In genomic region chr1:221667504-221667903, GRCh38 we compare ENCODE assay signal across 9 cellular contexts.
A peak's percentile ranks its signal among the peaks of the same experiment; 100 is the strongest.
DNase-seq lines count a peak whose midpoint lies in the region; TF ChIP-seq lines count a peak whose summit lies in the region.
"Had no signal": no experiment of that assay in that cellular context is flagged by ENCODE, and none has a peak within 500 bp of the region (broad histone marks: within the 10 kb centered on the region; RNA-seq: fewer than 3 reads in every experiment).

No MANE protein-coding gene starts in this region.

- WGBS in GM23248 (ENCODE audit: low coverage in 1 of 2, low lambda C conversion rate in 2 of 2, missing lambda C conversion rate in 2 of 2), 2 experiments, result 80 to 88% methylated on average over 3 of the region's 3 CpGs

- H3K27me3 Mint-ChIP-seq in activated T-helper 1 cell treated with anti-CD3 and anti-CD28 coated beads, Interleukin-12 subunit alpha, Interleukin-12 subunit beta, Interleukin-2, Interleukin-4 antibody, amounts not matched to agents 30 ng/mL and 10 ng/mL and 1 ng/mL, durations not matched to agents 14 hours and 24 hours and 36 hours (ENCODE audit: insufficient read depth), result peaks cover 20% of the 10 kb centered on the region

- peak overlapping the region; percentile 22 for H3K4me2 ChIP-seq in GM23248 (ENCODE audit: unreplicated experiment)

- H3K4me3 ChIP-seq in GM12865 (ENCODE audit: low read depth, low read length) (no peak overlapping the region), GM23248 (no peak overlapping the region), foreskin fibroblast (ENCODE audit: low read depth in 1 of 2, low read length in 2 of 2) (no peak overlapping the region), Peyer's patch (no peak overlapping the region)

- H3K4me1 ChIP-seq in GM23248 (ENCODE audit: insufficient read depth), result peaks cover 38% of the 10 kb centered on the region
- H3K4me1 ChIP-seq in Peyer's patch, result no peaks in the 10 kb centered on the region

- no peaks in the 10 kb centered on the region for H3K36me3 Mint-ChIP-seq in activated T-helper 1 cell treated with anti-CD3 and anti-CD28 coated beads, Interleukin-12 subunit alpha, Interleukin-12 subunit beta, Interleukin-2, Interleukin-4 antibody, amounts not matched to agents 30 ng/mL and 10 ng/mL and 1 ng/mL, durations not matched to agents 14 hours and 24 hours and 36 hours (ENCODE audit: low read depth)

- no peak overlapping the region for H3K4me3 Mint-ChIP-seq in activated T-helper 1 cell treated with anti-CD3 and anti-CD28 coated beads, Interleukin-12 subunit alpha, Interleukin-12 subunit beta, Interleukin-2, Interleukin-4 antibody, amounts not matched to agents 30 ng/mL and 10 ng/mL and 1 ng/mL, durations not matched to agents 14 hours and 24 hours and 36 hours

- H3K4me1 Mint-ChIP-seq in activated T-helper 1 cell treated with anti-CD3 and anti-CD28 coated beads, Interleukin-12 subunit alpha, Interleukin-12 subunit beta, Interleukin-2, Interleukin-4 antibody, amounts not matched to agents 30 ng/mL and 10 ng/mL and 1 ng/mL, durations not matched to agents 14 hours and 24 hours and 36 hours (ENCODE audit: low read depth), result peaks cover 8% of the 10 kb centered on the region

- no peak for TF ChIP-seq POLR2A in Peyer's patch (IDR thresholded peaks at IDR 0.05)

- no peak overlapping the region for H2AFZ ChIP-seq in GM23248

- no peaks in the 10 kb centered on the region for H3K79me2 ChIP-seq in GM23248 (ENCODE audit: insufficient read depth)

- intact Hi-C loops in activated T-helper 1 cell treated with anti-CD3 and anti-CD28 coated beads, Interleukin-12 subunit alpha, Interleukin-12 subunit beta, Interleukin-2, Interleukin-4 antibody, amounts not matched to agents 30 ng/mL and 10 ng/mL and 1 ng/mL, durations not matched to agents 14 hours and 24 hours and 36 hours (cut with micrococcal nuclease), result no loop called here
- intact Hi-C loops in posterior vena cava (cut with DNase I), result no loop called here

- H4K20me1 ChIP-seq in GM23248 (ENCODE audit: insufficient read depth), result no peaks in the 10 kb centered on the region

- H3K27me3 ChIP-seq in GM23248 (replicated peaks; ENCODE audit: insufficient read depth) (no peaks in the 10 kb centered on the region), Peyer's patch (no peaks in the 10 kb centered on the region)

- H3K9ac ChIP-seq in GM23248, result no peak overlapping the region

- no peaks in the 10 kb centered on the region for H3K9me2 ChIP-seq in GM23248 (ENCODE audit: insufficient read depth)

- peak; percentile 71 for DNase-seq in GM12865 (ENCODE audit: low read depth)
- peak; percentile 80 for DNase-seq in GM23248
- DNase-seq in LoVo (ENCODE audit: low spot score), result peak; percentile 49
- peak; percentile 68 to 85 for DNase-seq in foreskin fibroblast
- no peak for DNase-seq in activated T-helper 1 cell treated with anti-CD3 and anti-CD28 coated beads, Interleukin-12 subunit alpha, Interleukin-12 subunit beta, Interleukin-2, Interleukin-4 antibody, amounts not matched to agents 30 ng/mL and 10 ng/mL and 1 ng/mL, durations not matched to agents 14 hours and 24 hours and 36 hours (ENCODE audit: low spot score)
- no peak for DNase-seq in Peyer's patch
- no peak for DNase-seq in Ammon's horn (ENCODE audit: low spot score)
- no peak for DNase-seq in posterior vena cava (ENCODE audit: low spot score)
- DNase-seq: H7 had no signal

- no peaks in the 10 kb centered on the region for H3K9me3 Mint-ChIP-seq in activated T-helper 1 cell treated with anti-CD3 and anti-CD28 coated beads, Interleukin-12 subunit alpha, Interleukin-12 subunit beta, Interleukin-2, Interleukin-4 antibody, amounts not matched to agents 30 ng/mL and 10 ng/mL and 1 ng/mL, durations not matched to agents 14 hours and 24 hours and 36 hours

- peaks cover 19% of the 10 kb centered on the region for H3F3A ChIP-seq in GM23248 (ENCODE audit: insufficient read depth)

- no peak overlapping the region for H3K27ac Mint-ChIP-seq in activated T-helper 1 cell treated with anti-CD3 and anti-CD28 coated beads, Interleukin-12 subunit alpha, Interleukin-12 subunit beta, Interleukin-2, Interleukin-4 antibody, amounts not matched to agents 30 ng/mL and 10 ng/mL and 1 ng/mL, durations not matched to agents 14 hours and 24 hours and 36 hours

- H3K36me3 ChIP-seq in GM23248 (ENCODE audit: low read depth) (no peaks in the 10 kb centered on the region), Peyer's patch (no peaks in the 10 kb centered on the region)

- H3K9me3 ChIP-seq in GM23248 (ENCODE audit: low read depth) (no peaks in the 10 kb centered on the region), Peyer's patch (no peaks in the 10 kb centered on the region)

- no peak overlapping the region for H3K27ac ChIP-seq in GM23248
- no peak overlapping the region for H3K27ac ChIP-seq in Peyer's patch

- no peak for TF ChIP-seq CTCF in GM12865 (IDR thresholded peaks at IDR 0.05; ENCODE audit: insufficient read depth, low read depth, low read length, missing control alignments)
- no peak for TF ChIP-seq CTCF in foreskin fibroblast (IDR thresholded peaks at IDR 0.05; ENCODE audit: low read depth, low read length)
- no peak for TF ChIP-seq CTCF in Peyer's patch (IDR thresholded peaks at IDR 0.05)

- in situ Hi-C loops in GM23248 (cut with MboI), result no loop called here

Comparison
In these comparisons a context has a peak if more than half of its experiments do, and no peak if none do; other contexts are left out.
1. DNase-seq: peak in GM12865 (single experiment), GM23248 (single experiment), LoVo (single experiment) and foreskin fibroblast (2 of 2); none in activated T-helper 1 cell treated with anti-CD3 and anti-CD28 coated beads, Interleukin-12 subunit alpha, Interleukin-12 subunit beta, Interleukin-2, Interleukin-4 antibody, amounts not matched to agents 30 ng/mL and 10 ng/mL and 1 ng/mL, durations not matched to agents 14 hours and 24 hours and 36 hours (single experiment), Peyer's patch (0 of 3), Ammon's horn (single experiment) and posterior vena cava (single experiment).